8 cellular contexts compared by ENCODE assay signal in the genomic region with DNA sequence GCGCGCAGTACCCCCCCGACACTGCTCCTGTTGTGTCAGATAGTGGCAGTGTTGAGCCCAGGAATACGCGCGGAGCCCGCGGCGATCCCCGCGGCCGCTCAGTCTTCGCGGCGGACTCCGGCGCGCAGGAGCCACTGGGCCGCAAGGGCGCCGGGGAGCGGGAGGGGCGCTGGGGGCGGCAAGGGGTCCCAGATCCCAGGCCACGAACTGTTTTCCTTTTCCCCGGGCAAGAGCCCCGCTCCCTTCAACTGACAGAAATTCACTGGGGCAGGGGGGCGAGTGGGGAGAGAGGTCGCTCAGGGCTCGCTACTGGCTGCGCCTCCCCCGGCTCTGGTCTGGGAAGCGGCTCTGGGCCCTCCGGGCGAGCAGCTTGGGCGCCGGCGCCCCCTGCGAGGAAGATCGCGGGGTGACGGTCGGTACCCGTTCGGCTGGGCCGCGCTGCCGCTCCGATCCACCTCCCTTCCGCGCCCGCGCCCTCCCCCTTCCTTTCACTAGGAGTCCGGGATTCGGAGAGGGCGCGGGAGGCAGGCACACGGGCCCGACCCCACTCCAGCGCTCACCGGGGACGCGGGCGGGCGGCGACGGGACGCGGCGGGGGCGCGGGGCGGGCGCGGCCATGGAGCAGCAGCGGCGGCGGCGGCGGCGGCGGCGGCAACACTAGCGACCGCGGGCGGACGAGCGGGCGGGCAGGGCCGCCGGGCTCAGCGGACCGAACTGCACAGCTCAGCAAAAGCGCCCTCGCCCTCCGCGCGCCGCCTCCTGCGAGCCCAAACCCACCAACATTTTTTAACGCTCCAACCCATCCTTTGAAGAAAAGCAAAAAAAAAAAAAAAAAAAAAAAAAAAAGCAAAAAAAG. TPM values are rescaled to one million over a fixed set of nuclear protein-coding genes. Genes with fewer than 3 reads are reported as not detected.
DNase-seq lines count a peak whose midpoint lies in the region; ATAC-seq and TF ChIP-seq lines count a peak whose summit lies in the region.

No MANE protein-coding gene starts in this region.

- H3K27ac Mint-ChIP-seq in activated CD4-positive, alpha-beta T cell treated with anti-CD3 and anti-CD28 coated beads, Interleukin-2, amount 10 ng/mL, durations not matched to agents 24 days and 14 days, result peak overlapping the region; percentile 60
- peak overlapping the region; percentile 52 for H3K27ac Mint-ChIP-seq in dendritic cell treated with granulocyte-macrophage colony-stimulating factor and Interleukin-4, amounts not matched to agents 40 ng/mL and 50 ng/mL, for 4 days

- H3K36me3 Mint-ChIP-seq in activated CD4-positive, alpha-beta T cell treated with anti-CD3 and anti-CD28 coated beads, Interleukin-2, amount 10 ng/mL, durations not matched to agents 24 days and 14 days (ENCODE audit: low read depth), result no peaks in the 10 kb centered on the region
- H3K36me3 Mint-ChIP-seq in dendritic cell treated with granulocyte-macrophage colony-stimulating factor and Interleukin-4, amounts not matched to agents 40 ng/mL and 50 ng/mL, for 4 days (ENCODE audit: low read depth), result no peaks in the 10 kb centered on the region

- DNase-seq in Ammon's horn (ENCODE audit: low spot score) (peak; percentile 93), NCI-H2227 treated with DMSO at 0.1 percent for 48 hours (lab: John Stamatoyannopoulos, UW) (peak; percentile 86)
- peak; percentile 93 for DNase-seq in activated CD4-positive, alpha-beta T cell treated with anti-CD3 and anti-CD28 coated beads, Interleukin-2, amount 10 ng/mL, durations not matched to agents 24 days and 14 days
- peak; percentile 62 to 66 for DNase-seq in stimulated activated CD4-positive, alpha-beta T cell treated with anti-CD3 and anti-CD28 coated beads, Interleukin-2, amount 100 ng/mL, for 48 hours

- peaks cover 0 to 18% (median 13%) of the 10 kb centered on the region in 4 donors for H3K4me1 ChIP-seq in liver (ENCODE audit: control insufficient read depth in 4 of 4, insufficient read depth in 4 of 4, low read length in 3 of 4)

- no peaks in the 10 kb centered on the region for H3K27me3 ChIP-seq in liver (ENCODE audit: control insufficient read depth in 4 of 4, insufficient read depth in 4 of 4, low read length in 3 of 4)

- peak overlapping the region; percentile 70 to 93 (median 72) for H3K4me3 ChIP-seq in liver (ENCODE audit: low read depth in 1 of 3, low read length in 3 of 3)

- H3K9ac ChIP-seq in liver (ENCODE audit: low read depth in 1 of 2, low read length in 2 of 2), result peak overlapping the region; percentile 58 to 66

- TF ChIP-seq CTCF in liver (IDR thresholded peaks at IDR 0.05; ENCODE audit: low read depth, low read length, missing input control), result peak; percentile 63

- peak overlapping the region; percentile 96 to 97 for H3K27ac ChIP-seq in liver (ENCODE audit: low read depth in 1 of 2, low read length in 2 of 2)

- no peak overlapping the region for H3K4me3 Mint-ChIP-seq in activated CD4-positive, alpha-beta T cell treated with anti-CD3 and anti-CD28 coated beads, Interleukin-2, amount 10 ng/mL, durations not matched to agents 24 days and 14 days
- H3K4me3 Mint-ChIP-seq in dendritic cell treated with granulocyte-macrophage colony-stimulating factor and Interleukin-4, amounts not matched to agents 40 ng/mL and 50 ng/mL, for 4 days, result peak overlapping the region; percentile 76

- intact Hi-C loops in activated CD4-positive, alpha-beta T cell treated with anti-CD3 and anti-CD28 coated beads, Interleukin-2, amount 10 ng/mL, durations not matched to agents 24 days and 14 days (cut with micrococcal nuclease), result loop anchor here (1.0 to 10.0 kb wide), 5 partner anchors 119 to 706 kb away; no protein-coding TSS in a partner anchor
- intact Hi-C loops in dendritic cell treated with granulocyte-macrophage colony-stimulating factor and Interleukin-4, amounts not matched to agents 40 ng/mL and 50 ng/mL, for 4 days (cut with micrococcal nuclease), result loop anchor here (2.0 kb wide), 2 partner anchors 216 to 534 kb away; no protein-coding TSS in a partner anchor

- ATAC-seq in GM19023 (IDR thresholded peaks at IDR 0.05; ENCODE audit: unreplicated experiment) (peak; percentile 79), HG03175 (IDR thresholded peaks at IDR 0.05; ENCODE audit: unreplicated experiment) (peak; percentile 93)

- no peaks in the 10 kb centered on the region for H3K9me3 Mint-ChIP-seq in activated CD4-positive, alpha-beta T cell treated with anti-CD3 and anti-CD28 coated beads, Interleukin-2, amount 10 ng/mL, durations not matched to agents 24 days and 14 days
- no peaks in the 10 kb centered on the region for H3K9me3 Mint-ChIP-seq in dendritic cell treated with granulocyte-macrophage colony-stimulating factor and Interleukin-4, amounts not matched to agents 40 ng/mL and 50 ng/mL, for 4 days

- peaks cover 6% of the 10 kb centered on the region for H3K4me1 Mint-ChIP-seq in activated CD4-positive, alpha-beta T cell treated with anti-CD3 and anti-CD28 coated beads, Interleukin-2, amount 10 ng/mL, durations not matched to agents 24 days and 14 days
- no peaks in the 10 kb centered on the region for H3K4me1 Mint-ChIP-seq in dendritic cell treated with granulocyte-macrophage colony-stimulating factor and Interleukin-4, amounts not matched to agents 40 ng/mL and 50 ng/mL, for 4 days (ENCODE audit: low read depth)

- TF ChIP-seq RAD21 in liver (IDR thresholded peaks at IDR 0.05), result peak; percentile 80

- under 1% methylated on average over 102 of the region's 102 CpGs for WGBS in liver

- no peaks in the 10 kb centered on the region for H3K9me3 ChIP-seq in liver (ENCODE audit: control insufficient read depth in 4 of 4, low read length in 3 of 4)

- peaks cover 31% of the 10 kb centered on the region for H3K27me3 Mint-ChIP-seq in activated CD4-positive, alpha-beta T cell treated with anti-CD3 and anti-CD28 coated beads, Interleukin-2, amount 10 ng/mL, durations not matched to agents 24 days and 14 days
- peaks cover 23% of the 10 kb centered on the region for H3K27me3 Mint-ChIP-seq in dendritic cell treated with granulocyte-macrophage colony-stimulating factor and Interleukin-4, amounts not matched to agents 40 ng/mL and 50 ng/mL, for 4 days

- no peaks in the 10 kb centered on the region for H3K36me3 ChIP-seq in liver (ENCODE audit: control insufficient read depth in 4 of 4, insufficient read depth in 3 of 4, low read depth in 1 of 4, low read length in 3 of 4)

TF ChIP-seq in liver, 16 proteins besides CTCF, POLR2A, EP300 and RAD21 (continues in another document):
- TF ChIP-seq SP1 (IDR thresholded peaks at IDR 0.05), result no peak
- no peak for TF ChIP-seq HNF4A (conservative IDR thresholded peaks at IDR 0.05)
- TF ChIP-seq, protein P1, sequence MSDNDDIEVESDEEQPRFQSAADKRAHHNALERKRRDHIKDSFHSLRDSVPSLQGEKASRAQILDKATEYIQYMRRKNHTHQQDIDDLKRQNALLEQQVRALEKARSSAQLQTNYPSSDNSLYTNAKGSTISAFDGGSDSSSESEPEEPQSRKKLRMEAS (IDR thresholded peaks at IDR 0.05), result no peak
- TF ChIP-seq HNF4G (IDR thresholded peaks at IDR 0.05), result no peak
- no peak for TF ChIP-seq GABPA (IDR thresholded peaks at IDR 0.05 in 1 of 2, conservative IDR thresholded peaks at IDR 0.05 in 1 of 2)
- TF ChIP-seq, protein P2, sequence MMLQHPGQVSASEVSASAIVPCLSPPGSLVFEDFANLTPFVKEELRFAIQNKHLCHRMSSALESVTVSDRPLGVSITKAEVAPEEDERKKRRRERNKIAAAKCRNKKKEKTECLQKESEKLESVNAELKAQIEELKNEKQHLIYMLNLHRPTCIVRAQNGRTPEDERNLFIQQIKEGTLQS (IDR thresholded peaks at IDR 0.05), result no peak
- TF ChIP-seq YY1 (IDR thresholded peaks at IDR 0.05), result peak; percentile 41
- no peak for TF ChIP-seq RXRA (IDR thresholded peaks at IDR 0.05)
- TF ChIP-seq, protein P3, sequence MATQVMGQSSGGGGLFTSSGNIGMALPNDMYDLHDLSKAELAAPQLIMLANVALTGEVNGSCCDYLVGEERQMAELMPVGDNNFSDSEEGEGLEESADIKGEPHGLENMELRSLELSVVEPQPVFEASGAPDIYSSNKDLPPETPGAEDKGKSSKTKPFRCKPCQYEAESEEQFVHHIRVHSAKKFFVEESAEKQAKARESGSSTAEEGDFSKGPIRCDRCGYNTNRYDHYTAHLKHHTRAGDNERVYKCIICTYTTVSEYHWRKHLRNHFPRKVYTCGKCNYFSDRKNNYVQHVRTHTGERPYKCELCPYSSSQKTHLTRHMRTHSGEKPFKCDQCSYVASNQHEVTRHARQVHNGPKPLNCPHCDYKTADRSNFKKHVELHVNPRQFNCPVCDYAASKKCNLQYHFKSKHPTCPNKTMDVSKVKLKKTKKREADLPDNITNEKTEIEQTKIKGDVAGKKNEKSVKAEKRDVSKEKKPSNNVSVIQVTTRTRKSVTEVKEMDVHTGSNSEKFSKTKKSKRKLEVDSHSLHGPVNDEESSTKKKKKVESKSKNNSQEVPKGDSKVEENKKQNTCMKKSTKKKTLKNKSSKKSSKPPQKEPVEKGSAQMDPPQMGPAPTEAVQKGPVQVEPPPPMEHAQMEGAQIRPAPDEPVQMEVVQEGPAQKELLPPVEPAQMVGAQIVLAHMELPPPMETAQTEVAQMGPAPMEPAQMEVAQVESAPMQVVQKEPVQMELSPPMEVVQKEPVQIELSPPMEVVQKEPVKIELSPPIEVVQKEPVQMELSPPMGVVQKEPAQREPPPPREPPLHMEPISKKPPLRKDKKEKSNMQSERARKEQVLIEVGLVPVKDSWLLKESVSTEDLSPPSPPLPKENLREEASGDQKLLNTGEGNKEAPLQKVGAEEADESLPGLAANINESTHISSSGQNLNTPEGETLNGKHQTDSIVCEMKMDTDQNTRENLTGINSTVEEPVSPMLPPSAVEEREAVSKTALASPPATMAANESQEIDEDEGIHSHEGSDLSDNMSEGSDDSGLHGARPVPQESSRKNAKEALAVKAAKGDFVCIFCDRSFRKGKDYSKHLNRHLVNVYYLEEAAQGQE (IDR thresholded peaks at IDR 0.05), result peak; percentile 25
- TF ChIP-seq TAF1 (conservative IDR thresholded peaks at IDR 0.05), result peak; percentile 88
- no peak for TF ChIP-seq EGR1 (IDR thresholded peaks at IDR 0.05; ENCODE audit: low read depth in 2 of 2)
- no peak for TF ChIP-seq JUND (IDR thresholded peaks at IDR 0.05)

RNA-seq across cellular contexts. Expression of a gene that starts 1.4 kb away (rescaled TPM):
- total RNA-seq in activated CD4-positive, alpha-beta T cell treated with anti-CD3 and anti-CD28 coated beads, Interleukin-2, amount 10 ng/mL, durations not matched to agents 24 days and 14 days, result 21.9 and 22.6 TPM in 2 replicates
- total RNA-seq in liver, result 10 to 100 TPM in 1 of 2 donors, 1 to 10 TPM in 1; 2.5 to 15.8 TPM
- polyA plus RNA-seq in liver, result 1 to 10 TPM; 3.5 to 5.8 TPM

Comparison
In these comparisons a context has a peak if more than half of its experiments do, and no peak if none do; other contexts are left out.
1. Peak in every context shown above with its lines: DNase-seq, ATAC-seq, H3K4me3 ChIP-seq and H3K27ac ChIP-seq.